In the genomic region with DNA sequence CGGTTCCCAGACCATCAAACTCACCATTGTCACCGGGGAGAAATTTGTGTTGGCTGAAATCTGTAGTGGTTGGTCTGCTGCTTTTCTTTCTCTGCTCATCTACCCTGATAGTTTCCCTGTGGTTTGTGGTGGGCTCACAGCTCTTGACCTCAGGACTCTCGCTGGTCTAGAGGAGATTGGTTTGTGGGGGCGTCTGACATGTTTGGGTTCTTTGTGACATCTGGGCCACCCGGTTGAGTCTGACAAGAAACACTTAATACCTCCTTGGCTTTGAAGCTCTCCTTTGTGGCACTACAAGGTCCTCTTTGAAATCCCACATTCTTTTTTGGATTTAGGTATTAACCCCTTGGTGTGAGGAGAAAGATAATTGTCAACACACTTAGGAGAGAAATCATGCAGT, we compare ENCODE assay signal across 11 cellular contexts.
A peak's percentile ranks its signal among the peaks of the same experiment; 100 is the strongest.
DNase-seq lines count a peak whose midpoint lies in the region; ATAC-seq, FAIRE-seq and TF ChIP-seq lines count a peak whose summit lies in the region.
"Had no signal": no experiment of that assay in that cellular context is flagged by ENCODE, and none has a peak within 500 bp of the region (broad histone marks: within the 10 kb centered on the region; RNA-seq: fewer than 3 reads in every experiment).

No MANE protein-coding gene starts in this region.

- no peak overlapping the region for H2AFZ ChIP-seq in GM12878 (ENCODE audit: control insufficient read depth, low read depth, low read length)

- intact Hi-C loops in GM12878 (cut with micrococcal nuclease; ENCODE audit: unreplicated experiment) = loop anchor here (1.0 kb wide), 1 partner anchor 19 kb away; no protein-coding TSS in a partner anchor
- intact Hi-C loops in posterior vena cava (cut with DNase I) = loop anchor here in 1 of 2 donors (10.0 kb wide), 1 partner anchor 227 kb away; no protein-coding TSS in a partner anchor
- intact Hi-C loops in spleen (cut with DNase I; ENCODE audit: low total_unique reads) = no loop called here

- H3K36me3 ChIP-seq in GM12878 (ENCODE audit: control insufficient read depth in 2 of 2, insufficient read depth in 2 of 2, low read length in 1 of 2) = no peaks in the 10 kb centered on the region
- no peaks in the 10 kb centered on the region for H3K36me3 ChIP-seq in spleen
- H3K36me3 ChIP-seq: esophagus squamous epithelium had no signal

- TF ChIP-seq CTCF in GM12878 (IDR thresholded peaks at IDR 0.05 in 2 of 3, conservative IDR thresholded peaks at IDR 0.05 in 1 of 3; ENCODE audit: control insufficient read depth in 2 of 3, extremely low read depth in 1 of 3, insufficient read depth in 1 of 3, low read depth in 3 of 3, low read length in 3 of 3) = no peak
- TF ChIP-seq CTCF in spleen (IDR thresholded peaks at IDR 0.05 in 8 of 11, conservative IDR thresholded peaks at IDR 0.05 in 3 of 11) = no peak

- SMC1A ChIA-PET in GM12878 (lab: Charles Lee; ENCODE audit: uncharacterized antibody, unreplicated experiment) = interaction anchor here (1.1 to 3.1 kb wide), 4 partner anchors 9 to 55 kb away, joined by 4 to 21 read pairs (median 4); no protein-coding TSS in a partner anchor

- TF ChIP-seq EP300 in GM12878 (IDR thresholded peaks at IDR 0.05; ENCODE audit: borderline replicate concordance in 1 of 2, control insufficient read depth in 1 of 2, low read depth in 2 of 2, low read length in 2 of 2) = peak; percentile 75 to 84

- no peaks in the 10 kb centered on the region for H4K20me1 ChIP-seq in GM12878 (ENCODE audit: control insufficient read depth, insufficient read depth)

- 4% methylated on average over 5 of the region's 5 CpGs for WGBS in GM12878 (ENCODE audit: insufficient coverage, insufficient replicate concordance, low lambda C conversion rate, missing lambda C conversion rate)
- 48 to 70% (median 62%) methylated on average over 5 of the region's 5 CpGs for WGBS in spleen, 5 donors

- TF ChIP-seq RAD21 in GM12878 (IDR thresholded peaks at IDR 0.05; ENCODE audit: insufficient read depth, low read depth, low read length) = 0 out of 2 replicates have a peak, but pooled peaks have one; percentile 4

- POLR2A ChIA-PET in GM12878 (lab: Charles Lee) = interaction anchor here (1.0 to 1.1 kb wide), 2 partner anchors 13 to 19 kb away, joined by 3 read pairs; no protein-coding TSS in a partner anchor

- H3K27me3 ChIP-seq in GM12878 (replicated peaks in 1 of 2; ENCODE audit: control insufficient read depth in 2 of 2, insufficient read depth in 2 of 2, low read length in 1 of 2) (no peaks in the 10 kb centered on the region; a peak in 1 of 4 replicates), spleen (replicated peaks in 1 of 7) (no peaks in the 10 kb centered on the region)
- H3K27me3 ChIP-seq: esophagus squamous epithelium had no signal

- DNase-seq in GM12878 (ENCODE audit: low read depth, low spot score) = peak; percentile 34
- DNase-seq in NCI-H2081 treated with DMSO at 0.1 percent for 48 hours (lab: John Stamatoyannopoulos, UW) = no peak
- DNase-seq in posterior vena cava (ENCODE audit: low spot score) = no peak
- no peak for DNase-seq in occipital lobe (lab: John Stamatoyannopoulos, UW)
- DNase-seq in spleen = no peak
- DNase-seq: esophagus squamous epithelium had no signal

- H3K9ac ChIP-seq in GM12878 (ENCODE audit: control insufficient read depth, insufficient read depth, low read length) = no peak overlapping the region

- H3K9me3 ChIP-seq in GM12878 (replicated peaks; ENCODE audit: control insufficient read depth, insufficient read depth, low read length) (no peaks in the 10 kb centered on the region; the same call in 2 of the 3 replicates), spleen (no peaks in the 10 kb centered on the region)
- H3K9me3 ChIP-seq: esophagus squamous epithelium had no signal

- BruUV-seq in GM12878 (replicated peaks; lab: Mats Ljungman, UMichigan) = no TSS peak

- in situ Hi-C loops in GM12878 (cut with MboI) = no loop called here

- H3K79me2 ChIP-seq in GM12878 (ENCODE audit: control insufficient read depth, insufficient read depth, low read length) = no peaks in the 10 kb centered on the region

- RAD21 ChIA-PET in GM12878 (lab: Charles Lee; ENCODE audit: unreplicated experiment) = interaction anchor here (1.5 to 1.8 kb wide), 2 partner anchors 11 to 14 kb away, joined by 5 to 8 read pairs; no protein-coding TSS in a partner anchor

- CTCF ChIA-PET in GM12878 (lab: Yijun Ruan, JAX) = interaction anchor here (0.5 to 3.7 kb wide), 4 partner anchors 9 to 435 kb away, joined by 3 to 17 read pairs (median 5); no protein-coding TSS in a partner anchor

- peak; percentile 92 for FAIRE-seq in GM12878 (lab: Jason Lieb, UNC)
- FAIRE-seq: astrocyte, keratinocyte had no signal

- TF ChIP-seq POLR2A in GM12878 (IDR thresholded peaks at IDR 0.05; ENCODE audit: low read depth, low read length) (no peak), spleen (IDR thresholded peaks at IDR 0.05) (no peak)

- peaks cover 19% of the 10 kb centered on the region for H3K4me1 ChIP-seq in GM12878 (ENCODE audit: control insufficient read depth, insufficient read depth, low read length)
- peaks cover 0 to 22% (median 0%) of the 10 kb centered on the region in 6 donors for H3K4me1 ChIP-seq in spleen

- H3K4me2 ChIP-seq in GM12878 (ENCODE audit: control insufficient read depth, insufficient read depth) = no peak overlapping the region

- no peak overlapping the region for H3K27ac ChIP-seq in GM12878 (ENCODE audit: control insufficient read depth, insufficient read depth)
- H3K27ac ChIP-seq in spleen = no peak overlapping the region
- H3K27ac ChIP-seq: esophagus squamous epithelium had no signal

- H3K4me3 ChIP-seq in GM12878 (no peak overlapping the region), spleen (no peak overlapping the region)
- H3K4me3 ChIP-seq: esophagus squamous epithelium had no signal

- ATAC-seq in GM18508 (IDR thresholded peaks at IDR 0.05; ENCODE audit: insufficient read depth, unreplicated experiment) (peak; percentile 79), GM19463 (IDR thresholded peaks at IDR 0.05; ENCODE audit: unreplicated experiment) (peak; percentile 90), HG03025 (IDR thresholded peaks at IDR 0.05; ENCODE audit: low FRiP score, unreplicated experiment) (peak; percentile 76), GM12878 (peak; percentile 92)

TF ChIP-seq in GM12878, 131 proteins besides CTCF, POLR2A, EP300 and RAD21 (continues in another document):
- TF ChIP-seq JUNB (IDR thresholded peaks at IDR 0.05) (peak; percentile 22; the same call in 1 of the 2 replicates), CBX5 (IDR thresholded peaks at IDR 0.05; ENCODE audit: low read depth) (0 out of 2 replicates have a peak, but pooled peaks have one; percentile 56), TBL1XR1 (IDR thresholded peaks at IDR 0.05; ENCODE audit: low read depth, low read length) (peak; percentile 98), ZNF217 (IDR thresholded peaks at IDR 0.05) (no peak), PML (IDR thresholded peaks at IDR 0.05; ENCODE audit: low read length) (0 out of 2 replicates have a peak, but pooled peaks have one; percentile 30), FOXM1 (IDR thresholded peaks at IDR 0.05; ENCODE audit: low read depth, low read length) (peak; percentile 72; the same call in 1 of the 2 replicates), HDAC6 (IDR thresholded peaks at IDR 0.05; ENCODE audit: unreplicated experiment) (no peak), TCF7 (IDR thresholded peaks at IDR 0.05; ENCODE audit: borderline replicate concordance) (0 out of 2 replicates have a peak, but pooled peaks have one; percentile 61), SUPT20H (IDR thresholded peaks at IDR 0.05; ENCODE audit: borderline replicate concordance, control insufficient read depth, low read depth, low read length) (no peak), SRF (IDR thresholded peaks at IDR 0.05; ENCODE audit: low read depth in 2 of 2, low read length in 2 of 2) (no peak), LARP7 (IDR thresholded peaks at IDR 0.05) (no peak), IRF4 (IDR thresholded peaks at IDR 0.05; ENCODE audit: low read depth, low read length) (peak; percentile 89), CREM (IDR thresholded peaks at IDR 0.05; ENCODE audit: low read depth) (peak; percentile 83), CBX3 (IDR thresholded peaks at IDR 0.05; ENCODE audit: borderline replicate concordance, low read depth) (no peak), ZBED1 (IDR thresholded peaks at IDR 0.05; ENCODE audit: borderline replicate concordance) (peak; percentile 68; the same call in 1 of the 2 replicates), ATF7 (IDR thresholded peaks at IDR 0.05; ENCODE audit: low read depth) (peak; percentile 72)
- TF ChIP-seq, protein P1, sequence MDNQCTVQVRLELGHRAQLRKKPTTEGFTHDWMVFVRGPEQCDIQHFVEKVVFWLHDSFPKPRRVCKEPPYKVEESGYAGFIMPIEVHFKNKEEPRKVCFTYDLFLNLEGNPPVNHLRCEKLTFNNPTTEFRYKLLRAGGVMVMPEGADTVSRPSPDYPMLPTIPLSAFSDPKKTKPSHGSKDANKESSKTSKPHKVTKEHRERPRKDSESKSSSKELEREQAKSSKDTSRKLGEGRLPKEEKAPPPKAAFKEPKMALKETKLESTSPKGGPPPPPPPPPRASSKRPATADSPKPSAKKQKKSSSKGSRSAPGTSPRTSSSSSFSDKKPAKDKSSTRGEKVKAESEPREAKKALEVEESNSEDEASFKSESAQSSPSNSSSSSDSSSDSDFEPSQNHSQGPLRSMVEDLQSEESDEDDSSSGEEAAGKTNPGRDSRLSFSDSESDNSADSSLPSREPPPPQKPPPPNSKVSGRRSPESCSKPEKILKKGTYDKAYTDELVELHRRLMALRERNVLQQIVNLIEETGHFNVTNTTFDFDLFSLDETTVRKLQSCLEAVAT (IDR thresholded peaks at IDR 0.05) = peak; percentile 94
- TF ChIP-seq, protein P2, sequence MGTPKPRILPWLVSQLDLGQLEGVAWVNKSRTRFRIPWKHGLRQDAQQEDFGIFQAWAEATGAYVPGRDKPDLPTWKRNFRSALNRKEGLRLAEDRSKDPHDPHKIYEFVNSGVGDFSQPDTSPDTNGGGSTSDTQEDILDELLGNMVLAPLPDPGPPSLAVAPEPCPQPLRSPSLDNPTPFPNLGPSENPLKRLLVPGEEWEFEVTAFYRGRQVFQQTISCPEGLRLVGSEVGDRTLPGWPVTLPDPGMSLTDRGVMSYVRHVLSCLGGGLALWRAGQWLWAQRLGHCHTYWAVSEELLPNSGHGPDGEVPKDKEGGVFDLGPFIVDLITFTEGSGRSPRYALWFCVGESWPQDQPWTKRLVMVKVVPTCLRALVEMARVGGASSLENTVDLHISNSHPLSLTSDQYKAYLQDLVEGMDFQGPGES (IDR thresholded peaks at IDR 0.05) = no peak
- TF ChIP-seq, protein P3, sequence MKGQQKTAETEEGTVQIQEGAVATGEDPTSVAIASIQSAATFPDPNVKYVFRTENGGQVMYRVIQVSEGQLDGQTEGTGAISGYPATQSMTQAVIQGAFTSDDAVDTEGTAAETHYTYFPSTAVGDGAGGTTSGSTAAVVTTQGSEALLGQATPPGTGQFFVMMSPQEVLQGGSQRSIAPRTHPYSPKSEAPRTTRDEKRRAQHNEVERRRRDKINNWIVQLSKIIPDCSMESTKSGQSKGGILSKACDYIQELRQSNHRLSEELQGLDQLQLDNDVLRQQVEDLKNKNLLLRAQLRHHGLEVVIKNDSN (IDR thresholded peaks at IDR 0.05; ENCODE audit: borderline replicate concordance, extremely low read length, insufficient read depth, low read depth, low read length) = no peak
